8 cellular contexts compared by ENCODE assay signal in genomic region chr2:16665746-16666452, GRCh38. TPM values are rescaled to one million over a fixed set of nuclear protein-coding genes. Genes with fewer than 3 reads are reported as not detected.
DNase-seq lines count a peak whose midpoint lies in the region; ATAC-seq and TF ChIP-seq lines count a peak whose summit lies in the region.

Gene CYRIA, minus strand, starts transcription at chr2:16665834. Its CDS starts 77,715 bp downstream, at chr2:16588119.

- peaks cover 2% of the 10 kb centered on the region for H3K36me3 Mint-ChIP-seq in T-helper 1 cell treated with Interleukin-12 subunit alpha and Interleukin-12 subunit beta and Interleukin-4 antibody, amounts not matched to agents 30 μg/mL and 1 μg/mL, for 36 hours (ENCODE audit: low read depth)
- H3K36me3 Mint-ChIP-seq in MCF 10A (ENCODE audit: insufficient read depth, unreplicated experiment), result no peaks in the 10 kb centered on the region

- no peaks in the 10 kb centered on the region for H3K27me3 ChIP-seq in A673 (replicated peaks; ENCODE audit: insufficient read depth, low read depth, low read length, poor library complexity)

- peak; percentile 56 for ATAC-seq in GM19043 (IDR thresholded peaks at IDR 0.05; ENCODE audit: low read depth, unreplicated experiment)
- ATAC-seq in HG03432 (IDR thresholded peaks at IDR 0.05; ENCODE audit: unreplicated experiment), result peak; percentile 70

- intact Hi-C loops in A673 (cut with micrococcal nuclease; ENCODE audit: unreplicated experiment), result no loop called here
- intact Hi-C loops in MCF 10A (cut with micrococcal nuclease), result no loop called here

- DNase-seq in A673 (ENCODE audit: low spot score) (peak; percentile 72), MCF 10A (ENCODE audit: unreplicated experiment) (peak; percentile 49), iPS-NIHi7 (ENCODE audit: extremely low spot score) (peak; percentile 62), SK-N-DZ (ENCODE audit: low spot score) (no peak)

- POLR2A ChIA-PET in A673 (lab: Charles Lee; ENCODE audit: low non-redundant PET) (interaction anchor here (0.6 kb wide), 1 partner anchor 9 kb away, joined by 3 read pairs; no protein-coding TSS in a partner anchor), MCF 10A (lab: Yijun Ruan, JAX) (interaction anchor here (0.6 to 1.8 kb wide), 2 partner anchors 18 to 31 kb away, joined by 3 to 6 read pairs; no protein-coding TSS in a partner anchor)

- TF ChIP-seq CTCF in A673 (conservative IDR thresholded peaks at IDR 0.05; ENCODE audit: low read depth, low read length) (no peak), MCF 10A (IDR thresholded peaks at IDR 0.05; ENCODE audit: unreplicated experiment) (no peak)

- no peaks in the 10 kb centered on the region for H3K9me3 ChIP-seq in A673 (ENCODE audit: low read depth, low read length, poor library complexity, severe bottlenecking)

- H3K27ac ChIP-seq in A673 (ENCODE audit: low read depth, low read length, poor library complexity, severe bottlenecking) (peak within 1 kb of the TSS; percentile 83), skin epidermis (peak within 1 kb of the TSS; percentile 8 to 81 (median 68))

- no peaks in the 10 kb centered on the region for H3K9me3 Mint-ChIP-seq in T-helper 1 cell treated with Interleukin-12 subunit alpha and Interleukin-12 subunit beta and Interleukin-4 antibody, amounts not matched to agents 30 μg/mL and 1 μg/mL, for 36 hours
- no peaks in the 10 kb centered on the region for H3K9me3 Mint-ChIP-seq in MCF 10A (ENCODE audit: unreplicated experiment)

- peak within 1 kb of the TSS; percentile 80 for H3K4me3 Mint-ChIP-seq in T-helper 1 cell treated with Interleukin-12 subunit alpha and Interleukin-12 subunit beta and Interleukin-4 antibody, amounts not matched to agents 30 μg/mL and 1 μg/mL, for 36 hours
- H3K4me3 Mint-ChIP-seq in MCF 10A (ENCODE audit: unreplicated experiment), result peak within 1 kb of the TSS; percentile 67

- BruUV-seq in A673 (replicated peaks; lab: Mats Ljungman, UMichigan), result no TSS peak
- BruUV-seq in MCF 10A (replicated peaks; lab: Mats Ljungman, UMichigan), result no TSS peak

- H3K4me3 ChIP-seq in A673 (ENCODE audit: low read depth, low read length, poor library complexity, severe bottlenecking) (peak within 1 kb of the TSS; percentile 89), skin epidermis (peak within 1 kb of the TSS; percentile 36 to 56 (median 48))

- H3K27me3 Mint-ChIP-seq in T-helper 1 cell treated with Interleukin-12 subunit alpha and Interleukin-12 subunit beta and Interleukin-4 antibody, amounts not matched to agents 30 μg/mL and 1 μg/mL, for 36 hours (ENCODE audit: low read depth), result peaks cover 35% of the 10 kb centered on the region
- peaks cover 13% of the 10 kb centered on the region for H3K27me3 Mint-ChIP-seq in MCF 10A (ENCODE audit: insufficient read depth, unreplicated experiment)

- peak within 1 kb of the TSS; percentile 89 for H3K27ac Mint-ChIP-seq in T-helper 1 cell treated with Interleukin-12 subunit alpha and Interleukin-12 subunit beta and Interleukin-4 antibody, amounts not matched to agents 30 μg/mL and 1 μg/mL, for 36 hours
- no peak within 1 kb of the TSS for H3K27ac Mint-ChIP-seq in MCF 10A (ENCODE audit: low read depth, unreplicated experiment)

- CTCF ChIA-PET in A673 (lab: Charles Lee) (no interaction called here), MCF 10A (lab: Yijun Ruan, JAX) (interaction anchor here (2.9 kb wide), 1 partner anchor 90 kb away, joined by 8 read pairs; no protein-coding TSS in a partner anchor)

- peaks cover 18% of the 10 kb centered on the region for H3K4me1 Mint-ChIP-seq in T-helper 1 cell treated with Interleukin-12 subunit alpha and Interleukin-12 subunit beta and Interleukin-4 antibody, amounts not matched to agents 30 μg/mL and 1 μg/mL, for 36 hours (ENCODE audit: low read depth)
- H3K4me1 Mint-ChIP-seq in MCF 10A (ENCODE audit: insufficient read depth, unreplicated experiment), result no peaks in the 10 kb centered on the region

- H3K36me3 ChIP-seq in A673 (ENCODE audit: insufficient read depth, low read length, poor library complexity, severe bottlenecking), result no peaks in the 10 kb centered on the region

- H3K4me1 ChIP-seq in A673 (ENCODE audit: insufficient read depth, low read length, poor library complexity, severe bottlenecking), result peaks cover 62% of the 10 kb centered on the region

RNA-seq across cellular contexts. Expression of gene CYRIA, which starts in this region (rescaled TPM):
- 183 TPM in 2 replicates for total RNA-seq in A673 (2021)
- 0.35 and 1.2 TPM in 2 replicates for total RNA-seq in MCF 10A (2022)
- 1.3 and 1.5 TPM in 2 replicates for polyA plus RNA-seq in SK-N-DZ (2014; cell fraction: cytosol; rRNA removed)
- polyA plus RNA-seq in SK-N-DZ (2014; cell fraction: nucleus; rRNA removed), result 1.2 and 1.5 TPM in 2 replicates

Comparison
In these comparisons a context has a peak if more than half of its experiments do, and no peak if none do; other contexts are left out.
1. RNA of gene CYRIA (total RNA-seq): 183 TPM in A673; 0.35 to 1.2 TPM in MCF 10A; every median in the first group is over 10 times any median in the second.